26 cellular contexts compared by ENCODE assay signal in genomic region chr13:32468502-32469147, GRCh38. TPM values are rescaled to one million over a fixed set of nuclear protein-coding genes. Genes with fewer than 3 reads are reported as not detected.
DNase-seq lines count a peak whose midpoint lies in the region; ATAC-seq and TF ChIP-seq lines count a peak whose summit lies in the region.
"Had no signal": no experiment of that assay in that cellular context is flagged by ENCODE, and none has a peak within 500 bp of the region (broad histone marks: within the 10 kb centered on the region; RNA-seq: fewer than 3 reads in every experiment).

No MANE protein-coding gene starts in this region.

- H3K9ac ChIP-seq in MM.1S (ENCODE audit: low read length) = no peak overlapping the region
- H3K9ac ChIP-seq: SK-N-SH had no signal

- no peaks in the 10 kb centered on the region for H3K4me1 ChIP-seq in CD4-positive, CD25-positive, alpha-beta regulatory T cell (ENCODE audit: control insufficient read depth, insufficient read depth, low read length, poor library complexity, severe bottlenecking)
- H3K4me1 ChIP-seq in MM.1S (ENCODE audit: low read length) = peaks cover 38% of the 10 kb centered on the region
- H3K4me1 ChIP-seq in right lobe of liver = no peaks in the 10 kb centered on the region
- no peaks in the 10 kb centered on the region for H3K4me1 ChIP-seq in aorta (ENCODE audit: control insufficient read depth in 1 of 2, insufficient read depth in 2 of 2, low read length in 2 of 2)

- peaks cover 25% of the 10 kb centered on the region for H3F3A ChIP-seq in MM.1S (ENCODE audit: insufficient read depth, low read length)

- no peak overlapping the region for H3K4me3 ChIP-seq in CD4-positive, CD25-positive, alpha-beta regulatory T cell (ENCODE audit: low read depth, low read length)
- no peak overlapping the region for H3K4me3 ChIP-seq in MM.1S (ENCODE audit: low read length)
- H3K4me3 ChIP-seq in right lobe of liver = no peak overlapping the region
- H3K4me3 ChIP-seq in aorta (ENCODE audit: low read length in 2 of 2) = no peak overlapping the region
- H3K4me3 ChIP-seq: MG63, ovary had no signal

- no peak overlapping the region for H3K4me3 Mint-ChIP-seq in CD4-positive, CD25-positive, alpha-beta regulatory T cell
- H3K4me3 Mint-ChIP-seq: activated naive CD8-positive, alpha-beta T cell treated with anti-CD3 and anti-CD28 coated beads, Interleukin-2, amount 10 ng/mL, durations not matched to agents 7 days and 5 days; CD14-positive monocyte; central memory CD8-positive, alpha-beta T cell; nephron; T-helper 2 cell treated with Interferon-gamma antibody and Interleukin-4, amounts not matched to agents 5 μg/mL and 100 μg/mL, for 36 hours; type B pancreatic cell had no signal

- H3K9me3 Mint-ChIP-seq in CD4-positive, CD25-positive, alpha-beta regulatory T cell = peaks cover 0 to 2% (median 0%) of the 10 kb centered on the region in 7 donors
- H3K9me3 Mint-ChIP-seq: activated naive CD8-positive, alpha-beta T cell treated with anti-CD3 and anti-CD28 coated beads, Interleukin-2, amount 10 ng/mL, durations not matched to agents 7 days and 5 days; CD14-positive monocyte; central memory CD8-positive, alpha-beta T cell; type B pancreatic cell had no signal

- no peaks in the 10 kb centered on the region for H3K27me3 Mint-ChIP-seq in CD4-positive, CD25-positive, alpha-beta regulatory T cell
- H3K27me3 Mint-ChIP-seq: activated naive CD8-positive, alpha-beta T cell treated with anti-CD3 and anti-CD28 coated beads, Interleukin-2, amount 10 ng/mL, durations not matched to agents 7 days and 5 days; central memory CD8-positive, alpha-beta T cell; type B pancreatic cell had no signal

- H3K36me3 Mint-ChIP-seq in CD4-positive, CD25-positive, alpha-beta regulatory T cell = peaks cover 18% of the 10 kb centered on the region
- H3K36me3 Mint-ChIP-seq: type B pancreatic cell had no signal

- no peaks in the 10 kb centered on the region for H3K9me2 ChIP-seq in MM.1S (replicated peaks; ENCODE audit: insufficient read depth, low read length)
- H3K9me2 ChIP-seq: SK-N-SH had no signal

- no peak for TF ChIP-seq CTCF in MM.1S (IDR thresholded peaks at IDR 0.05; ENCODE audit: low read length)
- no peak for TF ChIP-seq CTCF in right lobe of liver (IDR thresholded peaks at IDR 0.05)

- peaks cover 8 to 17% (median 13%) of the 10 kb centered on the region in 4 donors for H3K4me1 Mint-ChIP-seq in CD4-positive, CD25-positive, alpha-beta regulatory T cell
- H3K4me1 Mint-ChIP-seq: central memory CD8-positive, alpha-beta T cell had no signal

- no peak for ATAC-seq in CD4-positive, CD25-positive, alpha-beta regulatory T cell (ENCODE audit: low read depth in 2 of 2)
- ATAC-seq in right lobe of liver = peak in 3 of 4 donors; percentile 36 to 53 (median 42)
- no peak for ATAC-seq in GM21390 (IDR thresholded peaks at IDR 0.05; ENCODE audit: unreplicated experiment)
- no peak for ATAC-seq in aorta (ENCODE audit: low FRiP score)

- 70% methylated on average over 6 of the region's 6 CpGs for WGBS in right lobe of liver (ENCODE audit: insufficient coverage, low coverage, low lambda C conversion rate, missing lambda C conversion rate)
- WGBS in aorta, 2 donors = 82 to 83% methylated on average over 6 of the region's 6 CpGs

- H3K9me3 ChIP-seq in CD4-positive, CD25-positive, alpha-beta regulatory T cell (ENCODE audit: control insufficient read depth in 2 of 2, low read length in 2 of 2) = no peaks in the 10 kb centered on the region
- no peaks in the 10 kb centered on the region for H3K9me3 ChIP-seq in MM.1S (replicated peaks; ENCODE audit: insufficient read depth, low read length)
- H3K9me3 ChIP-seq in right lobe of liver = no peaks in the 10 kb centered on the region
- no peaks in the 10 kb centered on the region for H3K9me3 ChIP-seq in aorta (ENCODE audit: control insufficient read depth, low read length)
- H3K9me3 ChIP-seq: MG63, ovary, SK-N-SH had no signal

- H2AFZ ChIP-seq in MM.1S (ENCODE audit: low read length) = no peak overlapping the region

- no peaks in the 10 kb centered on the region for H3K79me2 ChIP-seq in MM.1S (ENCODE audit: low read length)

- H3K27ac Mint-ChIP-seq in CD4-positive, CD25-positive, alpha-beta regulatory T cell = peak overlapping the region in 2 of 3 donors; percentile 47 to 61
- H3K27ac Mint-ChIP-seq: activated naive CD8-positive, alpha-beta T cell treated with anti-CD3 and anti-CD28 coated beads, Interleukin-2, amount 10 ng/mL, durations not matched to agents 7 days and 5 days; T-helper 2 cell treated with Interferon-gamma antibody and Interleukin-4, amounts not matched to agents 5 μg/mL and 100 μg/mL, for 36 hours; type B pancreatic cell had no signal

- no peak overlapping the region for H3K27ac ChIP-seq in CD4-positive, CD25-positive, alpha-beta regulatory T cell (ENCODE audit: insufficient read depth, low read length, poor library complexity, severe bottlenecking)
- H3K27ac ChIP-seq in MM.1S (ENCODE audit: low read length) (peak overlapping the region; percentile 16; the same call in 1 of the 2 replicates), right lobe of liver (no peak overlapping the region), aorta (ENCODE audit: low read depth in 1 of 2, low read length in 2 of 2) (no peak overlapping the region)
- H3K27ac ChIP-seq: ovary had no signal

- H3K36me3 ChIP-seq in CD4-positive, CD25-positive, alpha-beta regulatory T cell (ENCODE audit: control insufficient read depth, insufficient read depth, low read length) = no peaks in the 10 kb centered on the region
- no peaks in the 10 kb centered on the region for H3K36me3 ChIP-seq in MM.1S (replicated peaks; ENCODE audit: insufficient read depth, low read length)
- no peaks in the 10 kb centered on the region for H3K36me3 ChIP-seq in right lobe of liver
- peaks cover 0 to 1% of the 10 kb centered on the region in 2 donors for H3K36me3 ChIP-seq in aorta (ENCODE audit: control insufficient read depth in 1 of 2, insufficient read depth in 2 of 2, low read length in 1 of 2)
- H3K36me3 ChIP-seq: ovary had no signal

- H3K4me2 ChIP-seq in MM.1S (ENCODE audit: low read depth, low read length) = no peak overlapping the region
- H3K4me2 ChIP-seq: SK-N-SH had no signal

- TF ChIP-seq POLR2A in right lobe of liver (IDR thresholded peaks at IDR 0.05) = no peak

- intact Hi-C loops in right lobe of liver (cut with DNase I) (no loop called here), aorta (cut with DNase I) (no loop called here)

- H3K27me3 ChIP-seq in CD4-positive, CD25-positive, alpha-beta regulatory T cell (ENCODE audit: control insufficient read depth, insufficient read depth, low read length) = no peaks in the 10 kb centered on the region
- H3K27me3 ChIP-seq in MM.1S (replicated peaks; ENCODE audit: insufficient read depth, low read length) = no peaks in the 10 kb centered on the region
- no peaks in the 10 kb centered on the region for H3K27me3 ChIP-seq in right lobe of liver
- H3K27me3 ChIP-seq in aorta (ENCODE audit: control insufficient read depth in 1 of 2, insufficient read depth in 2 of 2, low read length in 1 of 2) = no peaks in the 10 kb centered on the region
- H3K27me3 ChIP-seq: MG63, ovary had no signal

- DNase-seq in CD4-positive, CD25-positive, alpha-beta regulatory T cell = no peak
- no peak for DNase-seq in MM.1S
- DNase-seq in amniotic epithelial cell (ENCODE audit: low read depth) = peak; percentile 89
- DNase-seq in right lobe of liver = no peak
- DNase-seq in aorta = no peak
- DNase-seq in islet precursor cell = no peak
- DNase-seq: activated CD4-positive, alpha-beta T cell treated with anti-CD3 and anti-CD28 coated beads for 4 hours; activated CD8-positive, alpha-beta memory T cell treated with anti-CD3 and anti-CD28 coated beads for 24 hours; activated gamma-delta T cell; activated naive CD8-positive, alpha-beta T cell treated with anti-CD3 and anti-CD28 coated beads, Interleukin-2, amount 10 ng/mL, durations not matched to agents 7 days and 5 days; Calu3; glutamatergic neuron; kidney; MG63; NCI-H1436; NCI-H446 treated with DMSO at 0.1 percent for 48 hours; ovary; retina; SK-N-SH; stimulated activated CD4-positive, alpha-beta T cell treated with anti-CD3 and anti-CD28 coated beads, Interleukin-2, amount 100 ng/mL, for 24 hours had no signal

- no peaks in the 10 kb centered on the region for H4K20me1 ChIP-seq in MM.1S (ENCODE audit: insufficient read depth, low read length)

RNA-seq across cellular contexts. Expression of gene N4BP2L1, which starts 40.7 kb away (rescaled TPM):
- 48.5 TPM for total RNA-seq in CD4-positive, CD25-positive, alpha-beta regulatory T cell
- 10 to 100 TPM; 55.8 to 65.7 (median 61.5) TPM for polyA plus RNA-seq in CD4-positive, CD25-positive, alpha-beta regulatory T cell
- total RNA-seq in right lobe of liver (10 to 100 TPM; 17.4 to 56.9 (median 26.5) TPM), aorta (10 to 100 TPM; 18.2 to 32.2 TPM)
- polyA plus RNA-seq in aorta = 10 to 100 TPM; 13.3 to 33.7 TPM

Comparison
In these comparisons a context has a peak if more than half of its experiments do, and no peak if none do; other contexts are left out.
1. ATAC-seq: peak in right lobe of liver (3 of 4); none in CD4-positive, CD25-positive, alpha-beta regulatory T cell (0 of 2), GM21390 (single experiment) and aorta (single experiment).